16 cellular contexts compared by ENCODE assay signal in genomic region chr6:128738112-128738511, GRCh38.
A peak's percentile ranks its signal among the peaks of the same experiment; 100 is the strongest.
DNase-seq lines count a peak whose midpoint lies in the region; ATAC-seq, FAIRE-seq and TF ChIP-seq lines count a peak whose summit lies in the region.
"Had no signal": no experiment of that assay in that cellular context is flagged by ENCODE, and none has a peak within 500 bp of the region (broad histone marks: within the 10 kb centered on the region; RNA-seq: fewer than 3 reads in every experiment).

No MANE protein-coding gene starts in this region.

- no peaks in the 10 kb centered on the region for H4K20me1 ChIP-seq in PC-3 (ENCODE audit: low read length)

- no peaks in the 10 kb centered on the region for H3K36me3 Mint-ChIP-seq in naive thymus-derived CD8-positive, alpha-beta T cell
- H3K36me3 Mint-ChIP-seq: IgD-negative memory B cell, T-cell had no signal

- no peak overlapping the region for H3K27ac Mint-ChIP-seq in naive thymus-derived CD8-positive, alpha-beta T cell
- H3K27ac Mint-ChIP-seq: activated CD4-positive, alpha-beta T cell treated with anti-CD3 and anti-CD28 coated beads, Interleukin-2, amount 10 ng/mL, durations not matched to agents 24 days and 14 days; IgD-negative memory B cell; T-cell had no signal

- H3K9me3 ChIP-seq in PC-3 (ENCODE audit: low read length) = no peaks in the 10 kb centered on the region
- H3K9me3 ChIP-seq: psoas muscle, upper lobe of left lung had no signal

- no peaks in the 10 kb centered on the region for H3K9me2 ChIP-seq in PC-3 (replicated peaks; ENCODE audit: low read length)

- BruUV-seq in PC-3 (replicated peaks; lab: Mats Ljungman, UMichigan) = no TSS peak

- H3K4me3 Mint-ChIP-seq in naive thymus-derived CD8-positive, alpha-beta T cell = no peak overlapping the region
- H3K4me3 Mint-ChIP-seq: activated CD4-positive, alpha-beta T cell treated with anti-CD3 and anti-CD28 coated beads, Interleukin-2, amount 10 ng/mL, durations not matched to agents 24 days and 14 days; IgD-negative memory B cell; T-cell had no signal

- H3F3A ChIP-seq in PC-3 (ENCODE audit: low read length, unreplicated experiment) = no peaks in the 10 kb centered on the region

- H3K4me2 ChIP-seq in PC-3 (ENCODE audit: low read length) = peak overlapping the region; percentile 17

- DNase-seq in ELF-1 (ENCODE audit: low read depth, low spot score) (peak; percentile 52), PC-3 (peak; percentile 61), NCI-H526 (lab: John Stamatoyannopoulos, UW) (no peak), foreskin fibroblast (no peak), frontal cortex (ENCODE audit: low spot score in 2 of 2) (no peak)
- DNase-seq in naive thymus-derived CD8-positive, alpha-beta T cell = no peak
- DNase-seq: activated CD4-positive, alpha-beta T cell treated with anti-CD3 and anti-CD28 coated beads, Interleukin-2, amount 10 ng/mL, durations not matched to agents 24 days and 14 days; islet precursor cell; NCI-H1105; NCI-H510A; psoas muscle; T-cell; upper lobe of left lung had no signal

- H3K4me3 ChIP-seq in PC-3 (ENCODE audit: low read length) = no peak overlapping the region
- H3K4me3 ChIP-seq in foreskin fibroblast (ENCODE audit: low read depth in 1 of 2, low read length in 2 of 2) = no peak overlapping the region
- H3K4me3 ChIP-seq: psoas muscle, upper lobe of left lung had no signal

- H3K4me1 ChIP-seq in PC-3 (ENCODE audit: insufficient read depth, low read length) = peaks cover 20% of the 10 kb centered on the region
- H3K4me1 ChIP-seq: psoas muscle, upper lobe of left lung had no signal

- no peaks in the 10 kb centered on the region for H3K79me2 ChIP-seq in PC-3 (ENCODE audit: low read length)

- FAIRE-seq in frontal cortex (lab: Jason Lieb, UNC) = no peak

- CTCF ChIA-PET in PC-3 (lab: Charles Lee) = no interaction called here

- H3K27ac ChIP-seq in PC-3 (ENCODE audit: low read length) = peak overlapping the region; percentile 8; the same call in 1 of the 2 replicates
- H3K27ac ChIP-seq: psoas muscle, upper lobe of left lung had no signal

- peaks cover 0 to 6% (median 4%) of the 10 kb centered on the region in 5 donors for H3K27me3 Mint-ChIP-seq in naive thymus-derived CD8-positive, alpha-beta T cell

- no peaks in the 10 kb centered on the region for H3K27me3 ChIP-seq in PC-3 (ENCODE audit: low read length)
- H3K27me3 ChIP-seq: upper lobe of left lung had no signal

- POLR2A ChIA-PET in PC-3 (lab: Charles Lee; ENCODE audit: unreplicated experiment) = no interaction called here
- POLR2A ChIA-PET in naive thymus-derived CD8-positive, alpha-beta T cell (lab: Charles Lee) = no interaction called here

- no peaks in the 10 kb centered on the region for H3K4me1 Mint-ChIP-seq in naive thymus-derived CD8-positive, alpha-beta T cell
- H3K4me1 Mint-ChIP-seq: T-cell had no signal

- H3K9me3 Mint-ChIP-seq in naive thymus-derived CD8-positive, alpha-beta T cell = no peaks in the 10 kb centered on the region
- H3K9me3 Mint-ChIP-seq: activated CD4-positive, alpha-beta T cell treated with anti-CD3 and anti-CD28 coated beads, Interleukin-2, amount 10 ng/mL, durations not matched to agents 24 days and 14 days; T-cell had no signal

- H3K9ac ChIP-seq in PC-3 (ENCODE audit: low read length) = no peak overlapping the region

- no peaks in the 10 kb centered on the region for H3K36me3 ChIP-seq in PC-3 (ENCODE audit: low read depth, low read length)
- H3K36me3 ChIP-seq: upper lobe of left lung had no signal

- H2AFZ ChIP-seq in PC-3 (ENCODE audit: low read length) = no peak overlapping the region

- ATAC-seq in GM19328 (IDR thresholded peaks at IDR 0.05; ENCODE audit: unreplicated experiment) = peak; percentile 77
- peak; percentile 47 for ATAC-seq in HG02759 (IDR thresholded peaks at IDR 0.05; ENCODE audit: unreplicated experiment)
- ATAC-seq in PC-3 = no peak
- no peak for ATAC-seq in naive thymus-derived CD8-positive, alpha-beta T cell
- ATAC-seq: psoas muscle, T-cell had no signal

- TF ChIP-seq CTCF in PC-3 (conservative IDR thresholded peaks at IDR 0.05; ENCODE audit: low read depth, low read length) (no peak), foreskin fibroblast (IDR thresholded peaks at IDR 0.05; ENCODE audit: low read depth, low read length) (no peak)

- intact Hi-C loops in PC-3 (cut with micrococcal nuclease) = loop anchor here (10.0 kb wide), 2 partner anchors 517 to 637 kb away; no protein-coding TSS in a partner anchor

Comparison
In these comparisons a context has a peak if more than half of its experiments do, and no peak if none do; other contexts are left out.
1. DNase-seq: peak in ELF-1 (single experiment) and PC-3 (single experiment); none in NCI-H526 (0 of 2), foreskin fibroblast (0 of 2), naive thymus-derived CD8-positive, alpha-beta T cell (0 of 10) and frontal cortex (0 of 2).
2. ATAC-seq: peak in GM19328 (single experiment) and HG02759 (single experiment); none in PC-3 (single experiment) and naive thymus-derived CD8-positive, alpha-beta T cell (0 of 2).